ENCODE assay signal across 13 cellular contexts in the genomic region with DNA sequence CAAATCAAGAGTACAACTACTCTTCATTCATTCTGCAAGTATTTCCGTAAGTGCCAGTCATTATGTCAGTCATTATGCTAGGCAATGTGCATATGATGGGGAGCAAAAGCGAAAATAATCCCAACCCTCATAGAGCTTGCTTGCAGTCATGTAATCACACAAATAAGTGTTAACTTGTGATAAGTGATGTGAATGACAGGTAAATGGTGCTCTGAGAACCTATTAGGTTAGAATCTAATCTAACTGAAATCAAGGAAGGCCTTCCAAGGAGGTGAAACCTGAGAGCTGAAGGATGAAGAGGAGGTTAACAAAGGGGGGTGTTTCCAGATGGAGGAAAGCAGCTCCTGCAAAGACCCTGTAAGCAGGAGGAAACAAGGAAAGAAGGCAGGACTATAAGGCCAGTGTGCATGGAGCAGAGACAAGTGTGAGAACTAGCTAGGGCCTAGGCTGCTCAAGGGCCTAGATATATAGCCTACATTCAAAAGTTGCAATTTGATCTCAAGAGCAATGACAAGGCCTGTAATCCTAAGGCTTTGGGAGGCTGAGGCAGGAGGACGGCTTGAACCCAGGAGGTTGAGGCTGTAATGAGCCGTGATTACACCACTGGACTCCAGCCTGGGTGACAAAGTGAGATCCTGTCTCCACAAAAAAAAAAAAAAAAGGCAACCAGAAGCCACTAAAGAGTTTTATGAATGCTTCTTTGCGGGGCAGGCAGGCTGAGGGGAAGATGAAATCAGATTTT. TPM values are rescaled to one million over a fixed set of nuclear protein-coding genes. Genes with fewer than 3 reads are reported as not detected.
DNase-seq lines count a peak whose midpoint lies in the region; ATAC-seq and TF ChIP-seq lines count a peak whose summit lies in the region.
"Had no signal": no experiment of that assay in that cellular context is flagged by ENCODE, and none has a peak within 500 bp of the region (broad histone marks: within the 10 kb centered on the region; RNA-seq: fewer than 3 reads in every experiment).

No MANE protein-coding gene starts in this region.

- H3K27me3 Mint-ChIP-seq in chondrocyte (ENCODE audit: low read depth), result no peaks in the 10 kb centered on the region
- no peaks in the 10 kb centered on the region for H3K27me3 Mint-ChIP-seq in natural killer cell (ENCODE audit: low read depth in 2 of 2)

- TF ChIP-seq CTCF in chondrocyte (IDR thresholded peaks at IDR 0.05) (no peak), natural killer cell (IDR thresholded peaks at IDR 0.05) (no peak)

- H3K27me3 ChIP-seq in HUES64 (ENCODE audit: insufficient read depth, low read length), result no peaks in the 10 kb centered on the region

- H3K9me3 Mint-ChIP-seq in chondrocyte (ENCODE audit: low read depth) (no peaks in the 10 kb centered on the region), natural killer cell (no peaks in the 10 kb centered on the region)

- 0 out of 2 replicates have a peak overlapping the region, but pooled peaks have one; percentile 33 for H3K4me3 ChIP-seq in HUES64 (ENCODE audit: low read length)
- H3K4me3 ChIP-seq: lung, thoracic aorta had no signal

- 95% methylated on average over 5 of the region's 5 CpGs for WGBS in HUES64

- H3K27ac ChIP-seq in HUES64 (ENCODE audit: low read depth, low read length), result peak overlapping the region; percentile 28; the same call in 1 of the 2 replicates
- H3K27ac ChIP-seq: 22Rv1, thoracic aorta had no signal

- no peak for ATAC-seq in natural killer cell
- ATAC-seq in GM18909 (IDR thresholded peaks at IDR 0.05; ENCODE audit: poor library complexity, unreplicated experiment), result no peak
- ATAC-seq in left lobe of liver, result no peak

- no peaks in the 10 kb centered on the region for H3K36me3 Mint-ChIP-seq in chondrocyte (ENCODE audit: low read depth)
- H3K36me3 Mint-ChIP-seq in natural killer cell, result no peaks in the 10 kb centered on the region

- H3K4me1 ChIP-seq in HUES64 (ENCODE audit: insufficient read depth, low read length), result peaks cover 30% of the 10 kb centered on the region

- intact Hi-C loops in natural killer cell (cut with micrococcal nuclease), result loop anchor here (10.0 kb wide), 1 partner anchor 51 kb away; a partner anchor contains a TSS

- H3K27ac Mint-ChIP-seq in chondrocyte (ENCODE audit: unreplicated experiment), result peak overlapping the region; percentile 2
- peak overlapping the region; percentile 32 to 47 for H3K27ac Mint-ChIP-seq in natural killer cell

- no peak overlapping the region for H3K4me3 Mint-ChIP-seq in chondrocyte (ENCODE audit: unreplicated experiment)
- no peak overlapping the region for H3K4me3 Mint-ChIP-seq in natural killer cell

- H3K9me3 ChIP-seq in HUES64 (ENCODE audit: insufficient read depth, low read depth, low read length), result no peaks in the 10 kb centered on the region
- H3K9me3 ChIP-seq: thoracic aorta had no signal

- peaks cover 13% of the 10 kb centered on the region for H3K36me3 ChIP-seq in HUES64 (ENCODE audit: insufficient read depth, low read length)
- H3K36me3 ChIP-seq: thoracic aorta had no signal

- DNase-seq in NCI-H1436 (lab: John Stamatoyannopoulos, UW) (peak; percentile 21), NCI-H1436 treated with DMSO at 0.1 percent for 48 hours (lab: John Stamatoyannopoulos, UW) (no peak), chondrocyte (ENCODE audit: low spot score) (no peak), natural killer cell (no peak), hypothalamus (lab: John Stamatoyannopoulos, UW) (no peak), left lobe of liver (ENCODE audit: low spot score) (no peak)
- DNase-seq: activated gamma-delta T cell, NCI-H1048 had no signal

- H3K4me1 Mint-ChIP-seq in chondrocyte (ENCODE audit: low read depth) (peaks cover 36% of the 10 kb centered on the region), natural killer cell (peaks cover 32 to 40% of the 10 kb centered on the region in 2 donors)

- H3K9ac ChIP-seq in HUES64 (ENCODE audit: low read depth, low read length), result no peak overlapping the region

RNA-seq across cellular contexts. Expression of a gene that starts 5.3 kb away (rescaled TPM):
- polyA plus RNA-seq in HUES64 (2013, experiment 1 of 2), result 25.9 TPM
- polyA plus RNA-seq in HUES64 (2013, experiment 2 of 2), result 26.9 TPM
- total RNA-seq in chondrocyte (33.2 to 36.8 TPM (median 33.6 TPM) in 3 replicates), natural killer cell (10 to 100 TPM; 28.3 to 33.0 (median 28.9) TPM), left lobe of liver (9.2 TPM)

RNA-seq across cellular contexts. Expression of a gene that starts 51.7 kb away (rescaled TPM):
- polyA plus RNA-seq in HUES64 (2013, experiment 1 of 2), result 21.8 TPM
- polyA plus RNA-seq in HUES64 (2013, experiment 2 of 2), result 20.4 TPM
- 18.6 to 22.7 TPM (median 21.7 TPM) in 3 replicates for total RNA-seq in chondrocyte
- 10 to 100 TPM; 13.8 to 20.7 (median 14.8) TPM for total RNA-seq in natural killer cell
- total RNA-seq in left lobe of liver, result 10.1 TPM
